ENCODE assay signal across 8 cellular contexts in genomic region chr9:128438343-128439109, GRCh38. TPM values are rescaled to one million over a fixed set of nuclear protein-coding genes. Genes with fewer than 3 reads are reported as not detected.
DNase-seq lines count a peak whose midpoint lies in the region; ATAC-seq and TF ChIP-seq lines count a peak whose summit lies in the region.

No MANE protein-coding gene starts in this region.

- H3K27me3 ChIP-seq in adrenal gland (no peaks in the 10 kb centered on the region), left ventricle myocardium inferior (ENCODE audit: low read depth) (no peaks in the 10 kb centered on the region)

- peaks cover 6% of the 10 kb centered on the region for H3K4me1 Mint-ChIP-seq in CD14-positive monocyte

- H3K9me3 ChIP-seq in adrenal gland (replicated peaks in 1 of 3) (no peaks in the 10 kb centered on the region), left ventricle myocardium inferior (replicated peaks) (no peaks in the 10 kb centered on the region)

- no peak for TF ChIP-seq POLR2A in adrenal gland (IDR thresholded peaks at IDR 0.05)

- peaks cover 0 to 2% (median 0%) of the 10 kb centered on the region in 7 donors for H3K9me3 Mint-ChIP-seq in CD14-positive monocyte

- 8 to 73% (median 30%) methylated on average over 4 to 12 of the region's 12 CpGs for WGBS in adrenal gland, 4 donors

- intact Hi-C loops in CD14-positive monocyte (cut with micrococcal nuclease) (no loop called here), adrenal gland (cut with DNase I) (no loop called here), left ventricle myocardium inferior (cut with micrococcal nuclease) (no loop called here)

- peaks cover 0 to 3% of the 10 kb centered on the region in 2 donors for H3K4me1 ChIP-seq in adrenal gland (replicated peaks in 1 of 2)
- peaks cover 8% of the 10 kb centered on the region for H3K4me1 ChIP-seq in left ventricle myocardium inferior

- no peak overlapping the region for H3K27ac ChIP-seq in adrenal gland
- peak overlapping the region; percentile 49 for H3K27ac ChIP-seq in left ventricle myocardium inferior (replicated peaks)

- H3K36me3 ChIP-seq in adrenal gland (replicated peaks in 1 of 2) (no peaks in the 10 kb centered on the region), left ventricle myocardium inferior (no peaks in the 10 kb centered on the region)

- peaks cover 4 to 5% (median 5%) of the 10 kb centered on the region in 3 donors for H3K27me3 Mint-ChIP-seq in CD14-positive monocyte (ENCODE audit: low read depth in 3 of 3)

- H3K4me3 Mint-ChIP-seq in CD14-positive monocyte, result no peak overlapping the region

- no peaks in the 10 kb centered on the region for H3K36me3 Mint-ChIP-seq in CD14-positive monocyte

- H3K4me3 ChIP-seq in adrenal gland (no peak overlapping the region), left ventricle myocardium inferior (no peak overlapping the region), retinal pigment epithelial cell (ENCODE audit: low read length) (no peak overlapping the region)

- TF ChIP-seq CTCF in CD14-positive monocyte (IDR thresholded peaks at IDR 0.05) (peak; percentile 97), adrenal gland (IDR thresholded peaks at IDR 0.05) (peak; percentile 86 to 95 (median 92)), left ventricle myocardium inferior (IDR thresholded peaks at IDR 0.05; ENCODE audit: borderline replicate concordance) (peak; percentile 97), retinal pigment epithelial cell (conservative IDR thresholded peaks at IDR 0.05; ENCODE audit: low read depth, low read length) (peak; percentile 96)

- DNase-seq in CD14-positive monocyte (ENCODE audit: low spot score), result peak; percentile 78
- DNase-seq in NCI-H146 treated with DMSO at 0.1 percent for 48 hours (lab: John Stamatoyannopoulos, UW; ENCODE audit: unreplicated experiment), result peak; percentile 29
- peak; percentile 50 to 76 (median 69) for DNase-seq in T-helper 1 cell
- peak; percentile 86 to 94 (median 90) for DNase-seq in adrenal gland
- DNase-seq in left ventricle myocardium inferior, result peak; percentile 87
- no peak for DNase-seq in retinal pigment epithelial cell (ENCODE audit: low read depth)

- peak overlapping the region in 2 of 7 donors; percentile 58 to 81 for H3K27ac Mint-ChIP-seq in CD14-positive monocyte

- peak; percentile 80 for ATAC-seq in GM21619 (IDR thresholded peaks at IDR 0.05; ENCODE audit: unreplicated experiment)
- ATAC-seq in GM19035 (IDR thresholded peaks at IDR 0.05; ENCODE audit: unreplicated experiment), result no peak

RNA-seq across cellular contexts. Expression of gene ODF2, which starts 17.3 kb away (rescaled TPM):
- 10 to 100 TPM in 1 of 2 donors, 1 to 10 TPM in 1; 7.9 to 11.4 TPM for polyA plus RNA-seq in CD14-positive monocyte
- total RNA-seq in adrenal gland, result 10 to 100 TPM; 10.2 to 18.3 (median 14.0) TPM
- polyA plus RNA-seq in adrenal gland, result 10 to 100 TPM; 16.6 to 21.6 (median 19.6) TPM
- 16.7 TPM for total RNA-seq in left ventricle myocardium inferior

RNA-seq across cellular contexts. Expression of gene CERCAM, which starts 17.9 kb away (rescaled TPM):
- polyA plus RNA-seq in CD14-positive monocyte, result 1 to 10 TPM; 1.8 to 2.5 TPM
- total RNA-seq in adrenal gland, result 10 to 100 TPM; 14.4 to 43.5 (median 18.0) TPM
- polyA plus RNA-seq in adrenal gland, result 10 to 100 TPM in 2 of 3 donors, 1 to 10 TPM in 1; 5.1 to 34.2 (median 16.2) TPM
- total RNA-seq in left ventricle myocardium inferior, result 8.5 TPM
